Comparison of ENCODE assay signal across 9 cellular contexts in the genomic region with DNA sequence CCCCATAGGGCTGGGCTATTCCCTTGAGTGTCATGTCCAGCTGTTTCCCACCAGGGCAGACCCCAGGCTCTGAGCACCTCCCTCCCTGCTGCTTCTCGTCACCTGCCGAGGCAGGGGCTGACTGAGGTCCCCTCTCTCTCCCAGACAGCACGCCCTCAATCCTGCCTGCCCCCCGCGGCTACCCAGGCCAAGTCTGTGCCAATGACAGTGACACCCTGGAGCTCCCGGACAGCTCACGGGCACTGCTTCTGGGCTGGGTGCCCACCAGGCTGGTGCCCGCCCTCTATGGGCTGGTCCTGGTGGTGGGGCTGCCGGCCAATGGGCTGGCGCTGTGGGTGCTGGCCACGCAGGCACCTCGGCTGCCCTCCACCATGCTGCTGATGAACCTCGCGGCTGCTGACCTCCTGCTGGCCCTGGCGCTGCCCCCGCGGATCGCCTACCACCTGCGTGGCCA.
A peak's percentile ranks its signal among the peaks of the same experiment; 100 is the strongest.
DNase-seq lines count a peak whose midpoint lies in the region; TF ChIP-seq lines count a peak whose summit lies in the region.
"Had no signal": no experiment of that assay in that cellular context is flagged by ENCODE, and none has a peak within 500 bp of the region (broad histone marks: within the 10 kb centered on the region; RNA-seq: fewer than 3 reads in every experiment).

No MANE protein-coding gene starts in this region.

- H3K4me2 ChIP-seq in parathyroid adenoma (ENCODE audit: low read length) = no peak overlapping the region

- no peak overlapping the region for H2AFZ ChIP-seq in parathyroid adenoma

- H3K9me3 ChIP-seq in parathyroid adenoma (ENCODE audit: control insufficient read depth, low read length) = no peaks in the 10 kb centered on the region
- H3K9me3 ChIP-seq: vagina had no signal

- no peaks in the 10 kb centered on the region for H3K79me2 ChIP-seq in parathyroid adenoma

- H3K27me3 ChIP-seq in parathyroid adenoma (ENCODE audit: control insufficient read depth, insufficient read depth, low read length) = no peaks in the 10 kb centered on the region
- H3K27me3 ChIP-seq: vagina had no signal

- peak overlapping the region; percentile 73 for H3K27ac ChIP-seq in parathyroid adenoma
- H3K27ac ChIP-seq: vagina had no signal

- no peaks in the 10 kb centered on the region for H3K4me1 ChIP-seq in parathyroid adenoma

- no peak overlapping the region for H3K27ac Mint-ChIP-seq in activated T-cell treated with anti-CD3 and anti-CD28 coated beads, Interleukin-2, amount 50 U/mL, for 24 hours

- peaks cover 51% of the 10 kb centered on the region for H3K27me3 Mint-ChIP-seq in activated T-cell treated with anti-CD3 and anti-CD28 coated beads, Interleukin-2, amount 50 U/mL, for 24 hours

- H3K36me3 Mint-ChIP-seq in activated T-cell treated with anti-CD3 and anti-CD28 coated beads, Interleukin-2, amount 50 U/mL, for 24 hours (ENCODE audit: low read depth) = no peaks in the 10 kb centered on the region

- no peak for TF ChIP-seq POLR2A in erythroblast (IDR thresholded peaks at IDR 0.05; ENCODE audit: low read length)

- no peak overlapping the region for H3K4me3 Mint-ChIP-seq in activated T-cell treated with anti-CD3 and anti-CD28 coated beads, Interleukin-2, amount 50 U/mL, for 24 hours

- H3K9ac ChIP-seq in parathyroid adenoma = no peak overlapping the region

- H3K36me3 ChIP-seq in parathyroid adenoma (ENCODE audit: control insufficient read depth, insufficient read depth, low read length) = no peaks in the 10 kb centered on the region
- H3K36me3 ChIP-seq: vagina had no signal

- H3K4me1 Mint-ChIP-seq in activated T-cell treated with anti-CD3 and anti-CD28 coated beads, Interleukin-2, amount 50 U/mL, for 24 hours (ENCODE audit: low read depth) = peaks cover 13% of the 10 kb centered on the region

- H3K9me3 Mint-ChIP-seq in activated T-cell treated with anti-CD3 and anti-CD28 coated beads, Interleukin-2, amount 50 U/mL, for 24 hours = no peaks in the 10 kb centered on the region

- no peak for TF ChIP-seq CTCF in parathyroid adenoma (IDR thresholded peaks at IDR 0.05)

- H3K4me3 ChIP-seq in parathyroid adenoma (ENCODE audit: low read depth, low read length) = no peak overlapping the region

- DNase-seq in COR-L47 (lab: John Stamatoyannopoulos, UW) (peak; percentile 27), NCI-H69 (lab: John Stamatoyannopoulos, UW) (peak; percentile 68), erythroblast (lab: John Stamatoyannopoulos, UW) (peak; percentile 26 to 28), 8988T (no peak), NCI-H2171 (lab: John Stamatoyannopoulos, UW) (no peak), NCI-H2227 treated with DMSO at 0.1 percent for 48 hours (lab: John Stamatoyannopoulos, UW) (no peak)
- no peak for DNase-seq in activated T-cell treated with anti-CD3 and anti-CD28 coated beads, Interleukin-2, amount 50 U/mL, for 24 hours

Comparison
In these comparisons a context has a peak if more than half of its experiments do, and no peak if none do; other contexts are left out.
1. DNase-seq: peak in COR-L47 (single experiment), NCI-H69 (single experiment) and erythroblast (2 of 2); none in activated T-cell treated with anti-CD3 and anti-CD28 coated beads, Interleukin-2, amount 50 U/mL, for 24 hours (single experiment), 8988T (single experiment), NCI-H2171 (single experiment) and NCI-H2227 treated with DMSO at 0.1 percent for 48 hours (single experiment).